In genomic region chr13:40801255-40802217, GRCh38 we compare ENCODE assay signal across 16 cellular contexts.
"Had no signal": no experiment of that assay in that cellular context is flagged by ENCODE, and none has a peak within 500 bp of the region (broad histone marks: within the 10 kb centered on the region; RNA-seq: fewer than 3 reads in every experiment).

No MANE protein-coding gene starts in this region.

- H3K4me3 Mint-ChIP-seq: activated naive CD4-positive, alpha-beta T cell treated with anti-CD3 and anti-CD28 coated beads, Interleukin-2, amount 10 ng/mL, durations not matched to agents 7 days and 5 days; effector memory CD8-positive, alpha-beta T cell; mesothelial cell of epicardium; natural killer cell; stimulated activated naive CD8-positive, alpha-beta T cell treated with anti-CD3 and anti-CD28 coated beads, Interleukin-15, amount 100 ng/mL, for 72 hours had no signal

- H3K27ac Mint-ChIP-seq: activated naive CD4-positive, alpha-beta T cell treated with anti-CD3 and anti-CD28 coated beads, Interleukin-2, amount 10 ng/mL, durations not matched to agents 7 days and 5 days; activated T-helper 2 cell treated with anti-CD3 and anti-CD28 coated beads, Interferon-gamma antibody, Interleukin-2, Interleukin-4, amounts not matched to agents 10 μg/mL and 5 μg/mL and 100 μg/mL, durations not matched to agents 14 hours and 24 hours and 36 hours; mesothelial cell of epicardium; natural killer cell had no signal

- H3K4me1 Mint-ChIP-seq: mesothelial cell of epicardium had no signal

- ATAC-seq: effector memory CD8-positive, alpha-beta T cell; natural killer cell; stimulated activated naive CD8-positive, alpha-beta T cell treated with anti-CD3 and anti-CD28 coated beads, Interleukin-15, amount 100 ng/mL, for 72 hours had no signal

- H3K36me3 ChIP-seq: uterus had no signal

- H3K9me3 Mint-ChIP-seq: activated naive CD4-positive, alpha-beta T cell treated with anti-CD3 and anti-CD28 coated beads, Interleukin-2, amount 10 ng/mL, durations not matched to agents 7 days and 5 days; activated T-helper 2 cell treated with anti-CD3 and anti-CD28 coated beads, Interferon-gamma antibody, Interleukin-2, Interleukin-4, amounts not matched to agents 10 μg/mL and 5 μg/mL and 100 μg/mL, durations not matched to agents 14 hours and 24 hours and 36 hours; effector memory CD8-positive, alpha-beta T cell; mesothelial cell of epicardium; natural killer cell; stimulated activated naive CD8-positive, alpha-beta T cell treated with anti-CD3 and anti-CD28 coated beads, Interleukin-15, amount 100 ng/mL, for 72 hours had no signal

- H3K4me1 ChIP-seq: adrenal gland, uterus had no signal

- H3K27me3 ChIP-seq: adrenal gland, uterus had no signal

- H3K9me3 ChIP-seq: adrenal gland, uterus had no signal

- DNase-seq: activated CD4-positive, alpha-beta T cell treated with anti-CD3 and anti-CD28 coated beads, Interleukin-2, amount 50 U/mL, for 1 hour; activated naive CD4-positive, alpha-beta T cell treated with anti-CD3 and anti-CD28 coated beads, Interleukin-2, amount 10 ng/mL, durations not matched to agents 7 days and 5 days; adrenal gland; central memory CD4-positive, alpha-beta T cell; effector memory CD8-positive, alpha-beta T cell; kidney; natural killer cell; nucleus accumbens; stimulated activated CD4-positive, alpha-beta T cell treated with anti-CD3 and anti-CD28 coated beads, Interleukin-4, amount 100 ng/mL, for 1 hour; stimulated activated CD8-positive, alpha-beta memory T cell treated with anti-CD3 and anti-CD28 coated beads, Interleukin-4, amount 100 ng/mL, for 48 hours; stimulated activated naive CD8-positive, alpha-beta T cell treated with anti-CD3 and anti-CD28 coated beads, Interleukin-15, amount 100 ng/mL, for 72 hours; T-helper 2 cell; uterus had no signal

- H3K4me3 ChIP-seq: adrenal gland, uterus had no signal

- H3K36me3 Mint-ChIP-seq: natural killer cell had no signal

- H3K27me3 Mint-ChIP-seq: activated naive CD4-positive, alpha-beta T cell treated with anti-CD3 and anti-CD28 coated beads, Interleukin-2, amount 10 ng/mL, durations not matched to agents 7 days and 5 days; effector memory CD8-positive, alpha-beta T cell; stimulated activated naive CD8-positive, alpha-beta T cell treated with anti-CD3 and anti-CD28 coated beads, Interleukin-15, amount 100 ng/mL, for 72 hours had no signal

- H3K27ac ChIP-seq: adrenal gland, epithelial cell of prostate, uterus had no signal
